ENCODE assay signal across 8 cellular contexts in genomic region chr9:122122903-122123632, GRCh38. TPM values are rescaled to one million over a fixed set of nuclear protein-coding genes. Genes with fewer than 3 reads are reported as not detected.
DNase-seq lines count a peak whose midpoint lies in the region; ATAC-seq and TF ChIP-seq lines count a peak whose summit lies in the region.

No MANE protein-coding gene starts in this region.

- no peaks in the 10 kb centered on the region for H3K9me3 Mint-ChIP-seq in activated naive CD4-positive, alpha-beta T cell treated with anti-CD3 and anti-CD28 coated beads for 36 hours

- no peak overlapping the region for H3K27ac ChIP-seq in SK-N-SH (ENCODE audit: low read depth in 2 of 2, low read length in 1 of 2)
- H3K27ac ChIP-seq in psoas muscle = no peak overlapping the region
- no peak overlapping the region for H3K27ac ChIP-seq in vagina

- H3K27me3 Mint-ChIP-seq in activated naive CD4-positive, alpha-beta T cell treated with anti-CD3 and anti-CD28 coated beads for 36 hours (ENCODE audit: low read depth) = peaks cover 22% of the 10 kb centered on the region

- no peak overlapping the region for H3K9ac ChIP-seq in SK-N-SH

- no peak overlapping the region for H3K4me2 ChIP-seq in SK-N-SH

- 0 out of 2 replicates have a peak overlapping the region, but pooled peaks have one; percentile 29 for H2AFZ ChIP-seq in SK-N-SH (ENCODE audit: low read depth)

- H3K79me2 ChIP-seq in SK-N-SH (ENCODE audit: insufficient read depth) = no peaks in the 10 kb centered on the region

- TF ChIP-seq CTCF in GM10248 (IDR thresholded peaks at IDR 0.05; ENCODE audit: control extremely low read depth, extremely low read depth, low read depth, missing control alignments) = peak; percentile 98
- peak; percentile 98 for TF ChIP-seq CTCF in SK-N-SH (IDR thresholded peaks at IDR 0.05)
- peak; percentile 97 for TF ChIP-seq CTCF in psoas muscle (IDR thresholded peaks at IDR 0.05)
- peak; percentile 68 to 86 (median 86) for TF ChIP-seq CTCF in vagina (IDR thresholded peaks at IDR 0.05)

- H3K36me3 Mint-ChIP-seq in activated naive CD4-positive, alpha-beta T cell treated with anti-CD3 and anti-CD28 coated beads for 36 hours (ENCODE audit: low read depth) = no peaks in the 10 kb centered on the region

- H3K4me1 ChIP-seq in SK-N-SH (ENCODE audit: control insufficient read depth in 1 of 2, insufficient read depth in 2 of 2, low read depth in 1 of 2, low read length in 1 of 2) (peaks cover 6 to 8% of the 10 kb centered on the region in 2 experiments; a peak in 2 of 4 replicates), psoas muscle (peaks cover 6% of the 10 kb centered on the region), vagina (peaks cover 15% of the 10 kb centered on the region)

- H3K27me3 ChIP-seq in SK-N-SH (ENCODE audit: insufficient read depth) (no peaks in the 10 kb centered on the region), psoas muscle (ENCODE audit: insufficient read depth in 3 of 3, low read length in 2 of 3) (peaks cover 0 to 13% (median 0%) of the 10 kb centered on the region in 3 donors), vagina (peaks cover 4% of the 10 kb centered on the region)

- ATAC-seq in Right ventricle myocardium inferior = peak; percentile 39
- ATAC-seq in psoas muscle = peak; percentile 69 to 80 (median 78)
- ATAC-seq in GM19467 (IDR thresholded peaks at IDR 0.05; ENCODE audit: unreplicated experiment) = no peak

- H3F3A ChIP-seq in SK-N-SH (replicated peaks; ENCODE audit: insufficient read depth) = no peaks in the 10 kb centered on the region

- WGBS in SK-N-SH (ENCODE audit: low lambda C conversion rate) = 30% methylated on average over 9 of the region's 13 CpGs
- WGBS in psoas muscle, 3 donors = 29 to 31% (median 31%) methylated on average over 13 of the region's 13 CpGs

- CTCF ChIA-PET in GM10248 (lab: Yijun Ruan, JAX) = interaction anchor here (0.6 to 10.6 kb wide), 26 partner anchors 13 to 716 kb away, joined by 3 to 243 read pairs (median 4); no protein-coding TSS in a partner anchor
- CTCF ChIA-PET in SK-N-SH (lab: Yijun Ruan, JAX) = interaction anchor here (0.6 to 15.3 kb wide), 41 partner anchors 7 to 681 kb away, joined by 3 to 528 read pairs (median 5); partner anchors contain the start of genes MORN5, NDUFA8, PTGS1 and TTLL11
- CTCF ChIA-PET in activated naive CD4-positive, alpha-beta T cell treated with anti-CD3 and anti-CD28 coated beads for 36 hours (lab: Charles Lee) = interaction anchor here (0.6 to 8.6 kb wide), 17 partner anchors 10 to 239 kb away, joined by 3 to 188 read pairs (median 7); partner anchors contain the start of genes MORN5, MRRF, NDUFA8 and RBM18

- no peaks in the 10 kb centered on the region for H4K20me1 ChIP-seq in SK-N-SH (ENCODE audit: insufficient read depth)

- H3K9me2 ChIP-seq in SK-N-SH = no peaks in the 10 kb centered on the region

- TF ChIP-seq EP300 in SK-N-SH (IDR thresholded peaks at IDR 0.05; ENCODE audit: borderline replicate concordance in 1 of 2, low read depth in 1 of 2, low read length in 1 of 2) = no peak

- H3K4me1 Mint-ChIP-seq in activated naive CD4-positive, alpha-beta T cell treated with anti-CD3 and anti-CD28 coated beads for 36 hours (ENCODE audit: low read depth) = peaks cover 11% of the 10 kb centered on the region

- DNase-seq in GM10248 (ENCODE audit: extremely low spot score) (peak; percentile 85), SK-N-SH (peak; percentile 88), Right ventricle myocardium inferior (ENCODE audit: missing footprints) (no peak), psoas muscle (peak; percentile 69 to 85), vagina (ENCODE audit: extremely low spot score in 2 of 2) (no peak)
- peak; percentile 61 for DNase-seq in Jurkat, Clone E6-1 (ENCODE audit: low read depth, low spot score)
- peak; percentile 83 for DNase-seq in activated naive CD4-positive, alpha-beta T cell treated with anti-CD3 and anti-CD28 coated beads for 36 hours

- peak; percentile 81 for TF ChIP-seq RAD21 in SK-N-SH (IDR thresholded peaks at IDR 0.05; ENCODE audit: low read length)

- no peaks in the 10 kb centered on the region for H3K36me3 ChIP-seq in SK-N-SH (replicated peaks in 1 of 2; ENCODE audit: control insufficient read depth in 1 of 2, insufficient read depth in 2 of 2, low read length in 1 of 2)
- H3K36me3 ChIP-seq in psoas muscle (ENCODE audit: insufficient read depth in 1 of 2, low read depth in 1 of 2) = no peaks in the 10 kb centered on the region
- no peaks in the 10 kb centered on the region for H3K36me3 ChIP-seq in vagina

- intact Hi-C loops in activated naive CD4-positive, alpha-beta T cell treated with anti-CD3 and anti-CD28 coated beads for 36 hours (cut with micrococcal nuclease) = loop anchor here (1.0 to 10.0 kb wide), 5 partner anchors 24 to 1222 kb away; no protein-coding TSS in a partner anchor
- intact Hi-C loops in Right ventricle myocardium inferior (cut with DNase I) = loop anchor here (1.0 to 10.0 kb wide), 2 partner anchors 24 to 332 kb away; no protein-coding TSS in a partner anchor
- intact Hi-C loops in psoas muscle (cut with DNase I) = loop anchor here (1.0 to 10.0 kb wide), 5 partner anchors 23 to 692 kb away; partner anchors contain the start of gene OR1K1 (in 1 of the 2)
- intact Hi-C loops in vagina (cut with DNase I) = no loop called here

- POLR2A ChIA-PET in GM10248 (lab: Yijun Ruan, JAX) (no interaction called here), SK-N-SH (lab: Yijun Ruan, JAX) (no interaction called here)

- no peak overlapping the region for H3K4me3 Mint-ChIP-seq in activated naive CD4-positive, alpha-beta T cell treated with anti-CD3 and anti-CD28 coated beads for 36 hours

- H3K27ac Mint-ChIP-seq in activated naive CD4-positive, alpha-beta T cell treated with anti-CD3 and anti-CD28 coated beads for 36 hours = no peak overlapping the region

- no peak for TF ChIP-seq POLR2A in vagina (IDR thresholded peaks at IDR 0.05)

- no peak overlapping the region for H3K4me3 ChIP-seq in Jurkat, Clone E6-1 (ENCODE audit: low read length)
- H3K4me3 ChIP-seq in SK-N-SH (ENCODE audit: low read depth in 2 of 2, low read length in 1 of 2) (peak overlapping the region in 1 of 2 experiments; percentile 58; a peak in 1 of 4 replicates), psoas muscle (no peak overlapping the region), vagina (no peak overlapping the region)

- H3K9me3 ChIP-seq in SK-N-SH (no peaks in the 10 kb centered on the region), psoas muscle (no peaks in the 10 kb centered on the region), vagina (no peaks in the 10 kb centered on the region)

TF ChIP-seq in SK-N-SH, 30 proteins besides CTCF, POLR2A, EP300 and RAD21:
- TF ChIP-seq MAX (IDR thresholded peaks at IDR 0.05; ENCODE audit: low read depth) (peak; percentile 23; the same call in 1 of the 2 replicates), RCOR1 (IDR thresholded peaks at IDR 0.05; ENCODE audit: low read length) (peak; percentile 47; the same call in 1 of the 2 replicates), SMC3 (IDR thresholded peaks at IDR 0.05; ENCODE audit: low read depth, low read length) (peak; percentile 98), ELF1 (IDR thresholded peaks at IDR 0.05) (no peak)

RNA-seq across cellular contexts. Expression of gene TTLL11, which starts 30.0 kb away (rescaled TPM):
- polyA plus RNA-seq in Jurkat, Clone E6-1 (2012; ENCODE audit: insufficient read depth, insufficient read length) = 4.2 TPM
- 6.0 and 6.8 TPM in 2 replicates for polyA plus RNA-seq in SK-N-SH (2012; rRNA removed)
- 3.9 and 5.4 TPM in 2 replicates for polyA plus RNA-seq in SK-N-SH (2012; cell fraction: cytosol; rRNA removed)
- polyA plus RNA-seq in SK-N-SH (2012; cell fraction: nucleus; rRNA removed) = 6.6 and 8.0 TPM in 2 replicates
- under 1 TPM; 0.84 to 0.86 TPM for total RNA-seq in activated naive CD4-positive, alpha-beta T cell treated with anti-CD3 and anti-CD28 coated beads for 36 hours
- total RNA-seq in Right ventricle myocardium inferior = 5.0 TPM
- 10 to 100 TPM; 16.4 to 56.4 (median 48.4) TPM for total RNA-seq in psoas muscle
- 10 to 100 TPM; 15.1 to 19.3 (median 16.5) TPM for polyA plus RNA-seq in psoas muscle
- 11.0 TPM for total RNA-seq in vagina

RNA-seq across cellular contexts. Expression of gene NDUFA8, which starts 36.5 kb away (rescaled TPM):
- 130 TPM for polyA plus RNA-seq in Jurkat, Clone E6-1 (2012; ENCODE audit: insufficient read depth, insufficient read length)
- polyA plus RNA-seq in SK-N-SH (2012; rRNA removed) = 97.4 and 116 TPM in 2 replicates
- 129 and 149 TPM in 2 replicates for polyA plus RNA-seq in SK-N-SH (2012; cell fraction: cytosol; rRNA removed)
- 34.0 and 34.2 TPM in 2 replicates for polyA plus RNA-seq in SK-N-SH (2012; cell fraction: nucleus; rRNA removed)
- total RNA-seq in activated naive CD4-positive, alpha-beta T cell treated with anti-CD3 and anti-CD28 coated beads for 36 hours = 10 to 100 TPM; 45.5 to 47.9 TPM
- total RNA-seq in Right ventricle myocardium inferior = 297 TPM
- 100 to 1,000 TPM in 3 of 4 donors, 10 to 100 TPM in 1; 78.9 to 148 (median 124) TPM for total RNA-seq in psoas muscle
- polyA plus RNA-seq in psoas muscle = 100 to 1,000 TPM; 191 to 257 (median 231) TPM
- total RNA-seq in vagina = 32.4 TPM

RNA-seq across cellular contexts. Expression of gene MORN5, which starts 36.6 kb away (rescaled TPM):
- polyA plus RNA-seq in Jurkat, Clone E6-1 (2012; ENCODE audit: insufficient read depth, insufficient read length) = not detected
- polyA plus RNA-seq in SK-N-SH (2012; rRNA removed) (not detected in 2 replicates), psoas muscle (not detected)
- polyA plus RNA-seq in SK-N-SH (2012; cell fraction: cytosol; rRNA removed) = 0.06 and 0.09 TPM in 2 replicates
- polyA plus RNA-seq in SK-N-SH (2012; cell fraction: nucleus; rRNA removed) = 0.11 and 0.16 TPM in 2 replicates
- total RNA-seq in activated naive CD4-positive, alpha-beta T cell treated with anti-CD3 and anti-CD28 coated beads for 36 hours = not detected
- total RNA-seq in Right ventricle myocardium inferior (not detected), psoas muscle (not detected), vagina (not detected)

Comparison
In these comparisons a context has a peak if more than half of its experiments do, and no peak if none do; other contexts are left out.
1. DNase-seq: peak in GM10248 (single experiment), Jurkat, Clone E6-1 (single experiment), SK-N-SH (single experiment), activated naive CD4-positive, alpha-beta T cell treated with anti-CD3 and anti-CD28 coated beads for 36 hours (single experiment) and psoas muscle (2 of 2); none in Right ventricle myocardium inferior (single experiment) and vagina (0 of 2).
2. Peak in every context shown above with its lines, with median percentiles within 50 percentile points of each other: CTCF ChIP-seq.